Comparison of ENCODE assay signal across 1 cellular context in the genomic region with DNA sequence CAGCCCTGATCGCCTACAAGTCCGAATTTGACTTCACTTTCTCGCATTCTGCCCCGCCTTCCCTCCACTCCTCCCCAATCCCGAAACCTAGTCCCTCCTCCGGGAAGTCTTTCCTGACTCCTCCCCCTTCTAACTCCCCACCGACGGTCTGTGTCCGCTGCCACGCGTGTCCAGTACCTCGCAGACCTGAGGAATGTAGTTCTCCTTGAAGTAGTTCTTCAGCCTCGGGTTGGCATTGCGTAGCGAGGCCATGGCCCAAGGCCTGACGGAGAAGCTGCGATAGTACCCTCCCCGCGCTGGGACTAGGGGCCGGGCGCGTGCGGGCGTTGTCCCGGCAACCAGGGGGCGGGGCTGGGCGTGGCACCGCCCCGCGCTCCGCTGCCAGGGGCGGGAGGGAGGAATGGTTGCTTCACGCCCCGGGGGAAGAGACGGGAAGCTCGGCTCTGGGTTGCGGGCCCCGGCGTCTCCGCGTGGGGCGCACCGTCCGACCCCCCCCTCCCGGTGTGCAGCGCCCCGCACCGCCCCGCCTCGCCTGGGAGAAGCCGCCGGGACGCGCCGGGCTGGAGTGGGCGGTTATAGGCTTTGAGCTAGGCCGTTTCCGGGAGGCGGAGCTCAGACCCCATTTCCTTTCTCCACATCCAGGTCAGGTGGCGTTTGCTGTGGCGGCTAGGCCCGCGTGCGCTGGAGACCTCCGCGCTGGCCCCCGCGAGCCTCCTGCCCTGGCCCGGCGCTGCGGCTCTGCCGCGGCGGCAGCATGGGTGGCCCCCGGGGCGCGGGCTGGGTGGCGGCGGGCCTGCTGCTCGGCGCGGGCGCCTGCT.
TF ChIP-seq lines count a peak whose summit lies in the region.

A gene (plus strand): TSS at position 622 of the 818 bp plus-strand sequence. CDS start 133 bp downstream, at position 755.
A gene (minus strand): TSS at position 278 of the 818 bp plus-strand sequence.

TF ChIP-seq in K562, 482 proteins besides CTCF, POLR2A, EP300 and RAD21 (continued from another document and continues in another):
- TF ChIP-seq, protein P1, sequence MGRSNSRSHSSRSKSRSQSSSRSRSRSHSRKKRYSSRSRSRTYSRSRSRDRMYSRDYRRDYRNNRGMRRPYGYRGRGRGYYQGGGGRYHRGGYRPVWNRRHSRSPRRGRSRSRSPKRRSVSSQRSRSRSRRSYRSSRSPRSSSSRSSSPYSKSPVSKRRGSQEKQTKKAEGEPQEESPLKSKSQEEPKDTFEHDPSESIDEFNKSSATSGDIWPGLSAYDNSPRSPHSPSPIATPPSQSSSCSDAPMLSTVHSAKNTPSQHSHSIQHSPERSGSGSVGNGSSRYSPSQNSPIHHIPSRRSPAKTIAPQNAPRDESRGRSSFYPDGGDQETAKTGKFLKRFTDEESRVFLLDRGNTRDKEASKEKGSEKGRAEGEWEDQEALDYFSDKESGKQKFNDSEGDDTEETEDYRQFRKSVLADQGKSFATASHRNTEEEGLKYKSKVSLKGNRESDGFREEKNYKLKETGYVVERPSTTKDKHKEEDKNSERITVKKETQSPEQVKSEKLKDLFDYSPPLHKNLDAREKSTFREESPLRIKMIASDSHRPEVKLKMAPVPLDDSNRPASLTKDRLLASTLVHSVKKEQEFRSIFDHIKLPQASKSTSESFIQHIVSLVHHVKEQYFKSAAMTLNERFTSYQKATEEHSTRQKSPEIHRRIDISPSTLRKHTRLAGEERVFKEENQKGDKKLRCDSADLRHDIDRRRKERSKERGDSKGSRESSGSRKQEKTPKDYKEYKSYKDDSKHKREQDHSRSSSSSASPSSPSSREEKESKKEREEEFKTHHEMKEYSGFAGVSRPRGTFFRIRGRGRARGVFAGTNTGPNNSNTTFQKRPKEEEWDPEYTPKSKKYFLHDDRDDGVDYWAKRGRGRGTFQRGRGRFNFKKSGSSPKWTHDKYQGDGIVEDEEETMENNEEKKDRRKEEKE (IDR thresholded peaks at IDR 0.05; ENCODE audit: borderline replicate concordance in 1 of 2, control insufficient read depth in 1 of 2, low read depth in 2 of 2, low read length in 1 of 2) = no peak
- TF ChIP-seq, protein P2, sequence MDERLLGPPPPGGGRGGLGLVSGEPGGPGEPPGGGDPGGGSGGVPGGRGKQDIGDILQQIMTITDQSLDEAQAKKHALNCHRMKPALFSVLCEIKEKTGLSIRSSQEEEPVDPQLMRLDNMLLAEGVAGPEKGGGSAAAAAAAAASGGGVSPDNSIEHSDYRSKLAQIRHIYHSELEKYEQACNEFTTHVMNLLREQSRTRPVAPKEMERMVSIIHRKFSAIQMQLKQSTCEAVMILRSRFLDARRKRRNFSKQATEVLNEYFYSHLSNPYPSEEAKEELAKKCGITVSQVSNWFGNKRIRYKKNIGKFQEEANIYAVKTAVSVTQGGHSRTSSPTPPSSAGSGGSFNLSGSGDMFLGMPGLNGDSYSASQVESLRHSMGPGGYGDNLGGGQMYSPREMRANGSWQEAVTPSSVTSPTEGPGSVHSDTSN (CRISPR knock-in tag; IDR thresholded peaks at IDR 0.05; ENCODE audit: low read depth) = no peak
- TF ChIP-seq, protein P2 (tag; conservative IDR thresholded peaks at IDR 0.05; ENCODE audit: low read depth) = no peak
- TF ChIP-seq SMAD3 (CRISPR knock-in tag; conservative IDR thresholded peaks at IDR 0.05) (0 out of 2 replicates have a peak, but pooled peaks have one; percentile 42), TFAM (CRISPR knock-in tag; conservative IDR thresholded peaks at IDR 0.05) (no peak), U2AF2 (optimal IDR thresholded peaks at IDR 0.05; ENCODE audit: low read depth, low read length) (no peak), NCOA2 (IDR thresholded peaks at IDR 0.05; ENCODE audit: partially characterized antibody in 2 of 2) (no peak), ZBTB1 (CRISPR knock-in tag; IDR thresholded peaks at IDR 0.05; ENCODE audit: borderline replicate concordance, low read depth) (peak; percentile 74), PHF21A (IDR thresholded peaks at IDR 0.05; ENCODE audit: borderline replicate concordance, low read depth) (no peak), BCL6 (CRISPR knock-in tag; IDR thresholded peaks at IDR 0.05) (no peak), GABPA (tag; conservative IDR thresholded peaks at IDR 0.05; ENCODE audit: low read depth) (peak; percentile 91), ELF2 (CRISPR knock-in tag; IDR thresholded peaks at IDR 0.05) (peak; percentile 82), ZBED1 (IDR thresholded peaks at IDR 0.05) (no peak; the same call in 1 of the 2 replicates), TAF15 (IDR thresholded peaks at IDR 0.05; ENCODE audit: low read depth, low read length) (no peak), PCBP1 (IDR thresholded peaks at IDR 0.05; ENCODE audit: low read depth, low read length, poor library complexity, severe bottlenecking) (no peak), RFX1 (IDR thresholded peaks at IDR 0.05) (peak; percentile 98), CBX2 (IDR thresholded peaks at IDR 0.05; ENCODE audit: insufficient read depth, low read length, poor library complexity, severe bottlenecking) (no peak), TCF7 (IDR thresholded peaks at IDR 0.05; ENCODE audit: borderline replicate concordance) (0 out of 2 replicates have a peak, but pooled peaks have one; percentile 48), NFRKB (IDR thresholded peaks at IDR 0.05; ENCODE audit: low read depth) (no peak), ZEB2 (IDR thresholded peaks at IDR 0.05) (no peak), SIRT6 (IDR thresholded peaks at IDR 0.05; ENCODE audit: low read depth, low read length) (no peak), PHF20 (IDR thresholded peaks at IDR 0.05; ENCODE audit: partially characterized antibody) (no peak), ASH1L (IDR thresholded peaks at IDR 0.05; ENCODE audit: borderline replicate concordance, low read depth, partially characterized antibody) (no peak), MCM2 (IDR thresholded peaks at IDR 0.05; ENCODE audit: low read depth) (no peak), MBD2 (IDR thresholded peaks at IDR 0.05; ENCODE audit: borderline replicate concordance, low read depth) (peak; percentile 65; the same call in 1 of the 2 replicates), BCOR (IDR thresholded peaks at IDR 0.05) (no peak; the same call in none of the 2 replicates), TEAD1 (CRISPR knock-in tag; IDR thresholded peaks at IDR 0.05) (peak in 1 of 2 experiments; percentile 73; a peak in 2 of 4 replicates), HNRNPK (IDR thresholded peaks at IDR 0.05; ENCODE audit: low read depth, low read length, poor library complexity, severe bottlenecking) (no peak), CBFB (CRISPR knock-in tag; IDR thresholded peaks at IDR 0.05) (no peak)
- TF ChIP-seq, protein P3, sequence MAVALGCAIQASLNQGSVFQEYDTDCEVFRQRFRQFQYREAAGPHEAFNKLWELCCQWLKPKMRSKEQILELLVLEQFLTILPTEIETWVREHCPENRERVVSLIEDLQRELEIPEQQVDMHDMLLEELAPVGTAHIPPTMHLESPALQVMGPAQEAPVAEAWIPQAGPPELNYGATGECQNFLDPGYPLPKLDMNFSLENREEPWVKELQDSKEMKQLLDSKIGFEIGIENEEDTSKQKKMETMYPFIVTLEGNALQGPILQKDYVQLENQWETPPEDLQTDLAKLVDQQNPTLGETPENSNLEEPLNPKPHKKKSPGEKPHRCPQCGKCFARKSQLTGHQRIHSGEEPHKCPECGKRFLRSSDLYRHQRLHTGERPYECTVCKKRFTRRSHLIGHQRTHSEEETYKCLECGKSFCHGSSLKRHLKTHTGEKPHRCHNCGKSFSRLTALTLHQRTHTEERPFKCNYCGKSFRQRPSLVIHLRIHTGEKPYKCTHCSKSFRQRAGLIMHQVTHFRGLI (CRISPR knock-in tag; IDR thresholded peaks at IDR 0.05) = no peak
- TF ChIP-seq, protein P4, sequence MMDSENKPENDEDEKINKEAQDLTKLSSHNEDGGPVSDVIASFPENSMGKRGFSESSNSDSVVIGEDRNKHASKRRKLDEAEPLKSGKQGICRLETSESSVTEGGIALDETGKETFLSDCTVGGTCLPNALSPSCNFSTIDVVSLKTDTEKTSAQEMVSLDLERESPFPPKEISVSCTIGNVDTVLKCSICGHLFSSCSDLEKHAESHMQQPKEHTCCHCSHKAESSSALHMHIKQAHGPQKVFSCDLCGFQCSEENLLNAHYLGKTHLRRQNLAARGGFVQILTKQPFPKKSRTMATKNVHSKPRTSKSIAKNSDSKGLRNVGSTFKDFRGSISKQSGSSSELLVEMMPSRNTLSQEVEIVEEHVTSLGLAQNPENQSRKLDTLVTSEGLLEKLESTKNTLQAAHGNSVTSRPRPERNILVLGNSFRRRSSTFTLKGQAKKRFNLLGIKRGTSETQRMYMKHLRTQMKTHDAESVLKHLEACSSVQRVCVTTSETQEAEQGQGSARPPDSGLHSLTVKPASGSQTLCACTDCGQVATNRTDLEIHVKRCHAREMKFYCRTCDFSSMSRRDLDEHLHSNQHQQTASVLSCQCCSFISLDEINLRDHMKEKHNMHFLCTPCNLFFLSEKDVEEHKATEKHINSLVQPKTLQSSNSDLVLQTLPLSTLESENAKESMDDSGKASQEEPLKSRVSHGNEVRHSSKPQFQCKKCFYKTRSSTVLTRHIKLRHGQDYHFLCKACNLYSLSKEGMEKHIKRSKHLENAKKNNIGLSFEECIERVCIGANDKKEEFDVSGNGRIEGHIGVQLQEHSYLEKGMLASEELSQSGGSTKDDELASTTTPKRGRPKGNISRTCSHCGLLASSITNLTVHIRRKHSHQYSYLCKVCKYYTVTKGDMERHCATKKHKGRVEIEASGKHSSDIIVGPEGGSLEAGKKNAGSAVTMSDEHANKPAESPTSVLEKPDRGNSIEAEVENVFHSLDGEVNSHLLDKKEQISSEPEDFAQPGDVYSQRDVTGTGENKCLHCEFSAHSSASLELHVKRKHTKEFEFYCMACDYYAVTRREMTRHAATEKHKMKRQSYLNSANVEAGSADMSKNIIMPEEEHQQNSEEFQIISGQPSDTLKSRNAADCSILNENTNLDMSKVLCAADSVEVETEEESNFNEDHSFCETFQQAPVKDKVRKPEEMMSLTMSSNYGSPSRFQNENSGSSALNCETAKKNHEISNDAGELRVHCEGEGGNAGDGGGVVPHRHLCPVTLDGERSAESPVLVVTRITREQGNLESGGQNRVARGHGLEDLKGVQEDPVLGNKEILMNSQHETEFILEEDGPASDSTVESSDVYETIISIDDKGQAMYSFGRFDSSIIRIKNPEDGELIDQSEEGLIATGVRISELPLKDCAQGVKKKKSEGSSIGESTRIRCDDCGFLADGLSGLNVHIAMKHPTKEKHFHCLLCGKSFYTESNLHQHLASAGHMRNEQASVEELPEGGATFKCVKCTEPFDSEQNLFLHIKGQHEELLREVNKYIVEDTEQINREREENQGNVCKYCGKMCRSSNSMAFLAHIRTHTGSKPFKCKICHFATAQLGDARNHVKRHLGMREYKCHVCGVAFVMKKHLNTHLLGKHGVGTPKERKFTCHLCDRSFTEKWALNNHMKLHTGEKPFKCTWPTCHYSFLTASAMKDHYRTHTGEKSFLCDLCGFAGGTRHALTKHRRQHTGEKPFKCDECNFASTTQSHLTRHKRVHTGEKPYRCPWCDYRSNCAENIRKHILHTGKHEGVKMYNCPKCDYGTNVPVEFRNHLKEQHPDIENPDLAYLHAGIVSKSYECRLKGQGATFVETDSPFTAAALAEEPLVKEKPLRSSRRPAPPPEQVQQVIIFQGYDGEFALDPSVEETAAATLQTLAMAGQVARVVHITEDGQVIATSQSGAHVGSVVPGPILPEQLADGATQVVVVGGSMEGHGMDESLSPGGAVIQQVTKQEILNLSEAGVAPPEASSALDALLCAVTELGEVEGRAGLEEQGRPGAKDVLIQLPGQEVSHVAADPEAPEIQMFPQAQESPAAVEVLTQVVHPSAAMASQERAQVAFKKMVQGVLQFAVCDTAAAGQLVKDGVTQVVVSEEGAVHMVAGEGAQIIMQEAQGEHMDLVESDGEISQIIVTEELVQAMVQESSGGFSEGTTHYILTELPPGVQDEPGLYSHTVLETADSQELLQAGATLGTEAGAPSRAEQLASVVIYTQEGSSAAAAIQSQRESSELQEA (IDR thresholded peaks at IDR 0.05; ENCODE audit: low read depth) = no peak
- TF ChIP-seq, protein P5, sequence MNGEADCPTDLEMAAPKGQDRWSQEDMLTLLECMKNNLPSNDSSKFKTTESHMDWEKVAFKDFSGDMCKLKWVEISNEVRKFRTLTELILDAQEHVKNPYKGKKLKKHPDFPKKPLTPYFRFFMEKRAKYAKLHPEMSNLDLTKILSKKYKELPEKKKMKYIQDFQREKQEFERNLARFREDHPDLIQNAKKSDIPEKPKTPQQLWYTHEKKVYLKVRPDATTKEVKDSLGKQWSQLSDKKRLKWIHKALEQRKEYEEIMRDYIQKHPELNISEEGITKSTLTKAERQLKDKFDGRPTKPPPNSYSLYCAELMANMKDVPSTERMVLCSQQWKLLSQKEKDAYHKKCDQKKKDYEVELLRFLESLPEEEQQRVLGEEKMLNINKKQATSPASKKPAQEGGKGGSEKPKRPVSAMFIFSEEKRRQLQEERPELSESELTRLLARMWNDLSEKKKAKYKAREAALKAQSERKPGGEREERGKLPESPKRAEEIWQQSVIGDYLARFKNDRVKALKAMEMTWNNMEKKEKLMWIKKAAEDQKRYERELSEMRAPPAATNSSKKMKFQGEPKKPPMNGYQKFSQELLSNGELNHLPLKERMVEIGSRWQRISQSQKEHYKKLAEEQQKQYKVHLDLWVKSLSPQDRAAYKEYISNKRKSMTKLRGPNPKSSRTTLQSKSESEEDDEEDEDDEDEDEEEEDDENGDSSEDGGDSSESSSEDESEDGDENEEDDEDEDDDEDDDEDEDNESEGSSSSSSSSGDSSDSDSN (IDR thresholded peaks at IDR 0.05; ENCODE audit: borderline replicate concordance in 1 of 2, low read depth in 2 of 2, low read length in 2 of 2) = peak; percentile 33 to 88; a peak in 2 of 4 replicates
- TF ChIP-seq, protein P6, sequence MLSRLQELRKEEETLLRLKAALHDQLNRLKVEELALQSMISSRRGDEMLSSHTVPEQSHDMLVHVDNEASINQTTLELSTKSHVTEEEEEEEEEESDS (CRISPR knock-in tag; IDR thresholded peaks at IDR 0.05) = no peak
- TF ChIP-seq, protein P7, sequence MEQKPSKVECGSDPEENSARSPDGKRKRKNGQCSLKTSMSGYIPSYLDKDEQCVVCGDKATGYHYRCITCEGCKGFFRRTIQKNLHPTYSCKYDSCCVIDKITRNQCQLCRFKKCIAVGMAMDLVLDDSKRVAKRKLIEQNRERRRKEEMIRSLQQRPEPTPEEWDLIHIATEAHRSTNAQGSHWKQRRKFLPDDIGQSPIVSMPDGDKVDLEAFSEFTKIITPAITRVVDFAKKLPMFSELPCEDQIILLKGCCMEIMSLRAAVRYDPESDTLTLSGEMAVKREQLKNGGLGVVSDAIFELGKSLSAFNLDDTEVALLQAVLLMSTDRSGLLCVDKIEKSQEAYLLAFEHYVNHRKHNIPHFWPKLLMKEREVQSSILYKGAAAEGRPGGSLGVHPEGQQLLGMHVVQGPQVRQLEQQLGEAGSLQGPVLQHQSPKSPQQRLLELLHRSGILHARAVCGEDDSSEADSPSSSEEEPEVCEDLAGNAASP (IDR thresholded peaks at IDR 0.05) = no peak
